Comparison of ENCODE assay signal across 12 cellular contexts in genomic region chr21:38303300-38303699, GRCh38. TPM values are rescaled to one million over a fixed set of nuclear protein-coding genes. Genes with fewer than 3 reads are reported as not detected.
DNase-seq lines count a peak whose midpoint lies in the region; ATAC-seq and TF ChIP-seq lines count a peak whose summit lies in the region.
"Had no signal": no experiment of that assay in that cellular context is flagged by ENCODE, and none has a peak within 500 bp of the region (broad histone marks: within the 10 kb centered on the region; RNA-seq: fewer than 3 reads in every experiment).

No MANE protein-coding gene starts in this region.

- H3K4me1 ChIP-seq in foreskin keratinocyte, result peaks cover 26% of the 10 kb centered on the region
- H3K4me1 ChIP-seq in sigmoid colon, result no peaks in the 10 kb centered on the region
- H3K4me1 ChIP-seq in A673 (ENCODE audit: insufficient read depth, low read length, poor library complexity, severe bottlenecking), result no peaks in the 10 kb centered on the region
- H3K4me1 ChIP-seq: Caco-2 had no signal

- no peak for TF ChIP-seq POLR2A in sigmoid colon (IDR thresholded peaks at IDR 0.05)

- H3K27me3 ChIP-seq in foreskin keratinocyte, result no peaks in the 10 kb centered on the region
- H3K27me3 ChIP-seq in sigmoid colon, result peaks cover 0 to 12% (median 9%) of the 10 kb centered on the region in 3 donors
- H3K27me3 ChIP-seq in A673 (replicated peaks; ENCODE audit: insufficient read depth, low read depth, low read length, poor library complexity), result peaks cover 56% of the 10 kb centered on the region
- H3K27me3 ChIP-seq: esophagus squamous epithelium had no signal

- POLR2A ChIA-PET in A673 (lab: Charles Lee; ENCODE audit: low non-redundant PET), result no interaction called here

- H3K9me3 ChIP-seq in sigmoid colon (no peaks in the 10 kb centered on the region), A673 (ENCODE audit: low read depth, low read length, poor library complexity, severe bottlenecking) (no peaks in the 10 kb centered on the region)
- H3K9me3 ChIP-seq: Caco-2, esophagus squamous epithelium had no signal

- peak; percentile 88 for DNase-seq in GM03348 (ENCODE audit: low spot score)
- DNase-seq in T1000 (lab: John Stamatoyannopoulos, UW), result peak; percentile 36
- DNase-seq in foreskin keratinocyte, result peak; percentile 66 to 84
- DNase-seq in sigmoid colon, result peak; percentile 78
- no peak for DNase-seq in NOMO-1 treated with DMSO at 0.1 percent for 48 hours (lab: John Stamatoyannopoulos, UW; ENCODE audit: unreplicated experiment)
- no peak for DNase-seq in NCI-H1105 treated with DMSO at 0.1 percent for 48 hours (lab: John Stamatoyannopoulos, UW)
- DNase-seq in A673 (ENCODE audit: low spot score), result no peak
- DNase-seq in NCI-H2107 (lab: John Stamatoyannopoulos, UW), result no peak
- DNase-seq: activated CD4-positive, alpha-beta memory T cell treated with anti-CD3 and anti-CD28 coated beads for 36 hours; Caco-2; esophagus squamous epithelium; NCI-H446 had no signal

- intact Hi-C loops in sigmoid colon (cut with DNase I), result no loop called here
- intact Hi-C loops in A673 (cut with micrococcal nuclease; ENCODE audit: unreplicated experiment), result no loop called here

- H3K36me3 ChIP-seq in sigmoid colon (no peaks in the 10 kb centered on the region), A673 (ENCODE audit: insufficient read depth, low read length, poor library complexity, severe bottlenecking) (no peaks in the 10 kb centered on the region)

- no peak for TF ChIP-seq CTCF in foreskin keratinocyte (conservative IDR thresholded peaks at IDR 0.05)
- no peak for TF ChIP-seq CTCF in sigmoid colon (IDR thresholded peaks at IDR 0.05)
- TF ChIP-seq CTCF in A673 (conservative IDR thresholded peaks at IDR 0.05; ENCODE audit: low read depth, low read length), result no peak

- WGBS in sigmoid colon, 2 donors, result 42 to 57% methylated on average over 3 of the region's 3 CpGs

- H3K4me3 ChIP-seq in sigmoid colon (no peak overlapping the region), A673 (ENCODE audit: low read depth, low read length, poor library complexity, severe bottlenecking) (no peak overlapping the region)
- H3K4me3 ChIP-seq: esophagus squamous epithelium had no signal

- no TSS peak for BruUV-seq in A673 (replicated peaks; lab: Mats Ljungman, UMichigan)

- no peak for TF ChIP-seq EP300 in sigmoid colon (IDR thresholded peaks at IDR 0.05)

- peak; percentile 93 for ATAC-seq in foreskin keratinocyte

- CTCF ChIA-PET in A673 (lab: Charles Lee), result no interaction called here

- H3K27ac ChIP-seq in foreskin keratinocyte, result no peak overlapping the region
- no peak overlapping the region for H3K27ac ChIP-seq in sigmoid colon
- no peak overlapping the region for H3K27ac ChIP-seq in A673 (ENCODE audit: low read depth, low read length, poor library complexity, severe bottlenecking)
- H3K27ac ChIP-seq: esophagus squamous epithelium had no signal

RNA-seq across cellular contexts. Expression of gene KCNJ15, which starts 46.5 kb away (rescaled TPM):
- total RNA-seq in foreskin keratinocyte (35.6 and 42.7 TPM in 2 replicates), sigmoid colon (under 1 TPM in 1 of 4 donors, not detected in 3; 0.49 TPM), A673 (2021) (not detected in 2 replicates)
- polyA plus RNA-seq in foreskin keratinocyte (16.0 and 24.5 TPM in 2 replicates), sigmoid colon (under 1 TPM in 2 of 3 donors, not detected in 1; 0.22 to 0.60 TPM)
- total RNA-seq: Caco-2 had no signal

Comparison
In these comparisons a context has a peak if more than half of its experiments do, and no peak if none do; other contexts are left out.
1. DNase-seq: peak in GM03348 (single experiment), T1000 (single experiment), foreskin keratinocyte (2 of 2) and sigmoid colon (single experiment); none in NOMO-1 treated with DMSO at 0.1 percent for 48 hours (single experiment), NCI-H1105 treated with DMSO at 0.1 percent for 48 hours (single experiment), A673 (single experiment) and NCI-H2107 (single experiment).
2. RNA of gene KCNJ15, which starts 46.5 kb away (total RNA-seq): 35.6 to 42.7 TPM in foreskin keratinocyte; 0.49 TPM in sigmoid colon and not detected in A673; every median in the first group is over 10 times any median in the second.